Comparison of ENCODE assay signal across 9 cellular contexts in genomic region chr9:137034039-137034708, GRCh38. TPM values are rescaled to one million over a fixed set of nuclear protein-coding genes. Genes with fewer than 3 reads are reported as not detected.
DNase-seq lines count a peak whose midpoint lies in the region; ATAC-seq and TF ChIP-seq lines count a peak whose summit lies in the region.
"Had no signal": no experiment of that assay in that cellular context is flagged by ENCODE, and none has a peak within 500 bp of the region (broad histone marks: within the 10 kb centered on the region; RNA-seq: fewer than 3 reads in every experiment).

No MANE protein-coding gene starts in this region.

- H3K4me3 Mint-ChIP-seq in activated T-helper 2 cell treated with anti-CD3 and anti-CD28 coated beads, Interferon-gamma antibody, Interleukin-2, Interleukin-4, amounts not matched to agents 10 μg/mL and 5 μg/mL and 100 μg/mL, durations not matched to agents 14 hours and 24 hours and 36 hours (ENCODE audit: low read depth), result peak overlapping the region; percentile 65
- no peak overlapping the region for H3K4me3 Mint-ChIP-seq in type B pancreatic cell

- DNase-seq in SKM-1 treated with dmso at 0.1 percent for 144 hours (lab: John Stamatoyannopoulos, UW; ENCODE audit: unreplicated experiment), result peak; percentile 64
- DNase-seq in SKM-1 (lab: John Stamatoyannopoulos, UW; ENCODE audit: unreplicated experiment), result no peak
- peak; percentile 48 for DNase-seq in HuH-7 (ENCODE audit: low spot score)
- DNase-seq in activated T-helper 2 cell treated with anti-CD3 and anti-CD28 coated beads, Interferon-gamma antibody, Interleukin-2, Interleukin-4, amounts not matched to agents 10 μg/mL and 5 μg/mL and 100 μg/mL, durations not matched to agents 14 hours and 24 hours and 36 hours (ENCODE audit: low spot score), result no peak
- no peak for DNase-seq in psoas muscle
- no peak for DNase-seq in HUDEP-2 (lab: John Stamatoyannopoulos, UW; ENCODE audit: unreplicated experiment in 76 of 76)
- DNase-seq in type B pancreatic cell (ENCODE audit: extremely low spot score, unreplicated experiment), result no peak
- DNase-seq in DMS79 treated with DMSO at 0.1 percent for 48 hours (lab: John Stamatoyannopoulos, UW), result no peak
- DNase-seq: NCI-H187 had no signal

- TF ChIP-seq CTCF in psoas muscle (IDR thresholded peaks at IDR 0.05), result no peak
- no peak for TF ChIP-seq CTCF in type B pancreatic cell (conservative IDR thresholded peaks at IDR 0.05)

- no peaks in the 10 kb centered on the region for H3K9me3 ChIP-seq in psoas muscle

- H3K27ac Mint-ChIP-seq in activated T-helper 2 cell treated with anti-CD3 and anti-CD28 coated beads, Interferon-gamma antibody, Interleukin-2, Interleukin-4, amounts not matched to agents 10 μg/mL and 5 μg/mL and 100 μg/mL, durations not matched to agents 14 hours and 24 hours and 36 hours, result peak overlapping the region; percentile 79
- H3K27ac Mint-ChIP-seq in type B pancreatic cell, result no peak overlapping the region

- no peaks in the 10 kb centered on the region for H3K36me3 Mint-ChIP-seq in activated T-helper 2 cell treated with anti-CD3 and anti-CD28 coated beads, Interferon-gamma antibody, Interleukin-2, Interleukin-4, amounts not matched to agents 10 μg/mL and 5 μg/mL and 100 μg/mL, durations not matched to agents 14 hours and 24 hours and 36 hours (ENCODE audit: low read depth)
- H3K36me3 Mint-ChIP-seq in type B pancreatic cell, result no peaks in the 10 kb centered on the region

- H3K9me3 Mint-ChIP-seq in activated T-helper 2 cell treated with anti-CD3 and anti-CD28 coated beads, Interferon-gamma antibody, Interleukin-2, Interleukin-4, amounts not matched to agents 10 μg/mL and 5 μg/mL and 100 μg/mL, durations not matched to agents 14 hours and 24 hours and 36 hours, result no peaks in the 10 kb centered on the region
- no peaks in the 10 kb centered on the region for H3K9me3 Mint-ChIP-seq in type B pancreatic cell

- H3K36me3 ChIP-seq in psoas muscle (ENCODE audit: insufficient read depth in 1 of 2, low read depth in 1 of 2), result peaks cover 0 to 5% of the 10 kb centered on the region in 2 donors

- peak overlapping the region; percentile 28 for H3K4me3 ChIP-seq in psoas muscle

- ATAC-seq in psoas muscle, result no peak

- WGBS in psoas muscle, 3 donors, result 31 to 34% (median 32%) methylated on average over 14 to 15 of the region's 15 CpGs

- H3K27me3 Mint-ChIP-seq in activated T-helper 2 cell treated with anti-CD3 and anti-CD28 coated beads, Interferon-gamma antibody, Interleukin-2, Interleukin-4, amounts not matched to agents 10 μg/mL and 5 μg/mL and 100 μg/mL, durations not matched to agents 14 hours and 24 hours and 36 hours (ENCODE audit: low read depth), result no peaks in the 10 kb centered on the region
- H3K27me3 Mint-ChIP-seq in type B pancreatic cell, result no peaks in the 10 kb centered on the region

- H3K27me3 ChIP-seq in psoas muscle (ENCODE audit: insufficient read depth in 3 of 3, low read length in 2 of 3), result peaks cover 0 to 6% (median 0%) of the 10 kb centered on the region in 3 donors

- no peak overlapping the region for H3K27ac ChIP-seq in psoas muscle

- peaks cover 33% of the 10 kb centered on the region for H3K4me1 Mint-ChIP-seq in activated T-helper 2 cell treated with anti-CD3 and anti-CD28 coated beads, Interferon-gamma antibody, Interleukin-2, Interleukin-4, amounts not matched to agents 10 μg/mL and 5 μg/mL and 100 μg/mL, durations not matched to agents 14 hours and 24 hours and 36 hours (ENCODE audit: low read depth)
- no peaks in the 10 kb centered on the region for H3K4me1 Mint-ChIP-seq in type B pancreatic cell (ENCODE audit: unreplicated experiment)

- intact Hi-C loops in activated T-helper 2 cell treated with anti-CD3 and anti-CD28 coated beads, Interferon-gamma antibody, Interleukin-2, Interleukin-4, amounts not matched to agents 10 μg/mL and 5 μg/mL and 100 μg/mL, durations not matched to agents 14 hours and 24 hours and 36 hours (cut with micrococcal nuclease), result loop anchor here (2.0 to 10.0 kb wide), 3 partner anchors 33 to 499 kb away; partner anchors contain the start of gene LCN12
- intact Hi-C loops in psoas muscle (cut with DNase I), result loop anchor here (2.0 kb wide), 2 partner anchors 85 to 245 kb away; no protein-coding TSS in a partner anchor

- H3K4me1 ChIP-seq in psoas muscle, result peaks cover 9% of the 10 kb centered on the region

RNA-seq across cellular contexts. Expression of gene FUT7, which starts 2.3 kb away (rescaled TPM):
- total RNA-seq in activated T-helper 2 cell treated with anti-CD3 and anti-CD28 coated beads, Interferon-gamma antibody, Interleukin-2, Interleukin-4, amounts not matched to agents 10 μg/mL and 5 μg/mL and 100 μg/mL, durations not matched to agents 14 hours and 24 hours and 36 hours, result 0.21 TPM in 1 of 2 replicates, not detected in the other
- total RNA-seq in psoas muscle (under 1 TPM in 1 of 4 donors, not detected in 3; 0.08 TPM), type B pancreatic cell (ENCODE audit: low replicate concordance) (not detected in 2 replicates)
- polyA plus RNA-seq in psoas muscle, result under 1 TPM in 2 of 3 donors, not detected in 1; 0.01 to 0.06 TPM

RNA-seq across cellular contexts. Expression of gene ABCA2, which starts 6.1 kb away (rescaled TPM):
- 27.4 and 31.4 TPM in 2 replicates for total RNA-seq in activated T-helper 2 cell treated with anti-CD3 and anti-CD28 coated beads, Interferon-gamma antibody, Interleukin-2, Interleukin-4, amounts not matched to agents 10 μg/mL and 5 μg/mL and 100 μg/mL, durations not matched to agents 14 hours and 24 hours and 36 hours
- total RNA-seq in psoas muscle (10 to 100 TPM; 12.2 to 23.5 (median 18.3) TPM), type B pancreatic cell (ENCODE audit: low replicate concordance) (44.7 and 47.7 TPM in 2 replicates)
- 10 to 100 TPM in 1 of 3 donors, 1 to 10 TPM in 2; 6.9 to 11.1 (median 8.5) TPM for polyA plus RNA-seq in psoas muscle

RNA-seq across cellular contexts. Expression of gene NPDC1, which starts 11.8 kb away (rescaled TPM):
- 32.7 and 36.0 TPM in 2 replicates for total RNA-seq in activated T-helper 2 cell treated with anti-CD3 and anti-CD28 coated beads, Interferon-gamma antibody, Interleukin-2, Interleukin-4, amounts not matched to agents 10 μg/mL and 5 μg/mL and 100 μg/mL, durations not matched to agents 14 hours and 24 hours and 36 hours
- total RNA-seq in psoas muscle, result 10 to 100 TPM; 17.3 to 32.1 (median 22.6) TPM
- 10 to 100 TPM; 14.8 to 23.2 (median 17.6) TPM for polyA plus RNA-seq in psoas muscle
- total RNA-seq in type B pancreatic cell (ENCODE audit: low replicate concordance), result 68.0 and 70.3 TPM in 2 replicates

RNA-seq across cellular contexts. Expression of gene ENTPD2, which starts 19.7 kb away (rescaled TPM):
- total RNA-seq in activated T-helper 2 cell treated with anti-CD3 and anti-CD28 coated beads, Interferon-gamma antibody, Interleukin-2, Interleukin-4, amounts not matched to agents 10 μg/mL and 5 μg/mL and 100 μg/mL, durations not matched to agents 14 hours and 24 hours and 36 hours, result not detected in 2 replicates
- total RNA-seq in psoas muscle, result 1 to 10 TPM in 2 of 4 donors, under 1 TPM in 2; 0.59 to 1.4 (median 0.95) TPM
- polyA plus RNA-seq in psoas muscle, result under 1 TPM; 0.17 to 0.29 (median 0.28) TPM
- 3.3 and 6.4 TPM in 2 replicates for total RNA-seq in type B pancreatic cell (ENCODE audit: low replicate concordance)

RNA-seq across cellular contexts. Expression of gene SAPCD2, which starts 36.2 kb away (rescaled TPM):
- total RNA-seq in activated T-helper 2 cell treated with anti-CD3 and anti-CD28 coated beads, Interferon-gamma antibody, Interleukin-2, Interleukin-4, amounts not matched to agents 10 μg/mL and 5 μg/mL and 100 μg/mL, durations not matched to agents 14 hours and 24 hours and 36 hours, result 26.5 and 27.1 TPM in 2 replicates
- total RNA-seq in psoas muscle, result under 1 TPM; 0.10 to 0.15 (median 0.12) TPM
- polyA plus RNA-seq in psoas muscle, result under 1 TPM in 2 of 3 donors, not detected in 1; 0.18 to 0.22 TPM
- total RNA-seq in type B pancreatic cell (ENCODE audit: low replicate concordance), result 19.1 and 21.9 TPM in 2 replicates

Comparison
In these comparisons a context has a peak if more than half of its experiments do, and no peak if none do; other contexts are left out.
1. DNase-seq: peak in SKM-1 treated with dmso at 0.1 percent for 144 hours (single experiment) and HuH-7 (single experiment); none in SKM-1 (single experiment), activated T-helper 2 cell treated with anti-CD3 and anti-CD28 coated beads, Interferon-gamma antibody, Interleukin-2, Interleukin-4, amounts not matched to agents 10 μg/mL and 5 μg/mL and 100 μg/mL, durations not matched to agents 14 hours and 24 hours and 36 hours (single experiment), psoas muscle (0 of 2), HUDEP-2 (0 of 76), type B pancreatic cell (single experiment) and DMS79 treated with DMSO at 0.1 percent for 48 hours (single experiment).